ENCODE assay signal across 8 cellular contexts in genomic region chr3:72665701-72666443, GRCh38.
DNase-seq lines count a peak whose midpoint lies in the region; ATAC-seq and TF ChIP-seq lines count a peak whose summit lies in the region.

No MANE protein-coding gene starts in this region.

- no peak overlapping the region for H2BK15ac ChIP-seq in IMR-90 (ENCODE audit: low read depth, low read length)

- H3K9ac ChIP-seq in IMR-90 (ENCODE audit: low read depth, low read length), result no peak overlapping the region

- H3K27me3 Mint-ChIP-seq in CD4-positive, alpha-beta memory T cell, result no peaks in the 10 kb centered on the region
- no peaks in the 10 kb centered on the region for H3K27me3 Mint-ChIP-seq in activated CD4-positive, alpha-beta T cell treated with anti-CD3 and anti-CD28 coated beads for 36 hours
- peaks cover 12% of the 10 kb centered on the region for H3K27me3 Mint-ChIP-seq in nephron progenitor cell (ENCODE audit: low read depth, poor library complexity)

- H3K79me1 ChIP-seq in IMR-90 (ENCODE audit: low read depth in 1 of 2, low read length in 2 of 2), result no peaks in the 10 kb centered on the region

- in situ Hi-C loops in IMR-90 (cut with MboI; ENCODE audit: low sequenced_read_pairs), result no loop called here

- peak overlapping the region in 1 of 7 donors; percentile 36 for H3K27ac Mint-ChIP-seq in CD4-positive, alpha-beta memory T cell
- H3K27ac Mint-ChIP-seq in activated CD4-positive, alpha-beta T cell treated with anti-CD3 and anti-CD28 coated beads for 36 hours, result no peak overlapping the region
- no peak overlapping the region for H3K27ac Mint-ChIP-seq in nephron progenitor cell

- no peak overlapping the region for H3K4ac ChIP-seq in IMR-90 (ENCODE audit: low read depth, low read length)

- H3K56ac ChIP-seq in IMR-90 (ENCODE audit: extremely low read depth, insufficient read depth, low read length), result no peak overlapping the region

- no peaks in the 10 kb centered on the region for H3K4me1 ChIP-seq in CD4-positive, alpha-beta memory T cell (ENCODE audit: insufficient read depth, low read length)
- H3K4me1 ChIP-seq in IMR-90 (ENCODE audit: control insufficient read depth, insufficient read depth, low read length), result no peaks in the 10 kb centered on the region

- H3K4me2 ChIP-seq in IMR-90 (ENCODE audit: low read depth, low read length), result no peak overlapping the region

- no peak overlapping the region for H3K14ac ChIP-seq in IMR-90 (replicated peaks; ENCODE audit: low read depth, low read length)

- H3K27me3 ChIP-seq in CD4-positive, alpha-beta memory T cell (ENCODE audit: insufficient read depth, low read length), result no peaks in the 10 kb centered on the region
- H3K27me3 ChIP-seq in IMR-90 (ENCODE audit: control insufficient read depth, insufficient read depth, low read length), result peaks cover 1% of the 10 kb centered on the region; the same call in 1 of the 2 replicates

- DNase-seq in CD4-positive, alpha-beta memory T cell, result peak in 4 of 5 donors; percentile 45 to 54 (median 48)
- no peak for DNase-seq in IMR-90
- peak; percentile 76 for DNase-seq in activated CD4-positive, alpha-beta T cell treated with anti-CD3 and anti-CD28 coated beads for 36 hours
- DNase-seq in dermis blood vessel endothelial cell, result peak; percentile 64
- DNase-seq in nephron progenitor cell, result peak; percentile 43
- no peak for DNase-seq in NCI-H128 (lab: John Stamatoyannopoulos, UW; ENCODE audit: unreplicated experiment)
- no peak for DNase-seq in Ammon's horn (ENCODE audit: low spot score)

- H3K9me1 ChIP-seq in IMR-90 (ENCODE audit: insufficient read depth, low read length), result no peaks in the 10 kb centered on the region

- H3K18ac ChIP-seq in IMR-90 (ENCODE audit: low read depth, low read length), result no peak overlapping the region

- H3K36me3 Mint-ChIP-seq in CD4-positive, alpha-beta memory T cell, result no peaks in the 10 kb centered on the region
- no peaks in the 10 kb centered on the region for H3K36me3 Mint-ChIP-seq in activated CD4-positive, alpha-beta T cell treated with anti-CD3 and anti-CD28 coated beads for 36 hours (ENCODE audit: low read depth)
- H3K36me3 Mint-ChIP-seq in nephron progenitor cell (ENCODE audit: low read depth), result peaks cover 5% of the 10 kb centered on the region

- no peaks in the 10 kb centered on the region for H4K20me1 ChIP-seq in IMR-90 (ENCODE audit: insufficient read depth, low read length)

- no peak overlapping the region for H4K5ac ChIP-seq in IMR-90 (ENCODE audit: low read depth, low read length)

- H4K8ac ChIP-seq in IMR-90 (ENCODE audit: low read depth in 2 of 2, low read length in 2 of 2), result no peak overlapping the region

- POLR2A ChIA-PET in CD4-positive, alpha-beta memory T cell (lab: Charles Lee; ENCODE audit: partially characterized antibody), result interaction anchor here (0.7 to 0.9 kb wide), 2 partner anchors 156 to 157 kb away, joined by 3 to 5 read pairs; no protein-coding TSS in a partner anchor
- POLR2A ChIA-PET in IMR-90 (lab: Charles Lee; ENCODE audit: unreplicated experiment), result no interaction called here
- POLR2A ChIA-PET in activated CD4-positive, alpha-beta T cell treated with anti-CD3 and anti-CD28 coated beads for 36 hours (lab: Charles Lee), result interaction anchor here (0.6 kb wide), 1 partner anchor 10 kb away, joined by 3 read pairs; no protein-coding TSS in a partner anchor

- no peaks in the 10 kb centered on the region for H3K4me1 Mint-ChIP-seq in CD4-positive, alpha-beta memory T cell
- peaks cover 3% of the 10 kb centered on the region for H3K4me1 Mint-ChIP-seq in activated CD4-positive, alpha-beta T cell treated with anti-CD3 and anti-CD28 coated beads for 36 hours
- H3K4me1 Mint-ChIP-seq in nephron progenitor cell, result peaks cover 38% of the 10 kb centered on the region

- no peaks in the 10 kb centered on the region for H3K9me3 Mint-ChIP-seq in CD4-positive, alpha-beta memory T cell
- H3K9me3 Mint-ChIP-seq in activated CD4-positive, alpha-beta T cell treated with anti-CD3 and anti-CD28 coated beads for 36 hours (ENCODE audit: low read depth), result no peaks in the 10 kb centered on the region
- H3K9me3 Mint-ChIP-seq in nephron progenitor cell, result peaks cover 12% of the 10 kb centered on the region

- no peak overlapping the region for H3K23ac ChIP-seq in IMR-90 (ENCODE audit: low read depth, low read length)

- TF ChIP-seq RAD21 in IMR-90 (IDR thresholded peaks at IDR 0.05; ENCODE audit: low read length), result peak; percentile 32; the same call in 1 of the 2 replicates

- no peak overlapping the region for H3K4me3 Mint-ChIP-seq in CD4-positive, alpha-beta memory T cell
- H3K4me3 Mint-ChIP-seq in activated CD4-positive, alpha-beta T cell treated with anti-CD3 and anti-CD28 coated beads for 36 hours, result no peak overlapping the region
- no peak overlapping the region for H3K4me3 Mint-ChIP-seq in nephron progenitor cell

- no peak overlapping the region for H3K4me3 ChIP-seq in CD4-positive, alpha-beta memory T cell (ENCODE audit: low read length in 2 of 2)
- H3K4me3 ChIP-seq in IMR-90 (ENCODE audit: insufficient read depth, low read depth, low read length), result no peak overlapping the region

- no peak overlapping the region for H2BK5ac ChIP-seq in IMR-90 (ENCODE audit: low read depth, low read length, poor library complexity, severe bottlenecking)

- H3K36me3 ChIP-seq in CD4-positive, alpha-beta memory T cell (ENCODE audit: insufficient read depth, low read length), result no peaks in the 10 kb centered on the region
- no peaks in the 10 kb centered on the region for H3K36me3 ChIP-seq in IMR-90 (ENCODE audit: control insufficient read depth, insufficient read depth, low read length)

- ATAC-seq in IMR-90 (ENCODE audit: low read depth), result no peak
- ATAC-seq in activated CD4-positive, alpha-beta T cell treated with anti-CD3 and anti-CD28 coated beads for 36 hours, result peak; percentile 81
- ATAC-seq in HG03342 (IDR thresholded peaks at IDR 0.05; ENCODE audit: unreplicated experiment), result no peak

- BruUV-seq in IMR-90 (replicated peaks; lab: Mats Ljungman, UMichigan), result no TSS peak

- no peak overlapping the region for H2AK9ac ChIP-seq in IMR-90 (replicated peaks; ENCODE audit: low read depth, low read length, poor library complexity)

- TF ChIP-seq POLR2A in IMR-90 (IDR thresholded peaks at IDR 0.05; ENCODE audit: low read depth, low read length), result no peak

- intact Hi-C loops in CD4-positive, alpha-beta memory T cell (cut with micrococcal nuclease), result loop anchor here (1.0 to 5.0 kb wide), 4 partner anchors 91 to 791 kb away; no protein-coding TSS in a partner anchor
- intact Hi-C loops in IMR-90 (cut with micrococcal nuclease), result loop anchor here (2.0 to 5.0 kb wide), 2 partner anchors 155 to 266 kb away; no protein-coding TSS in a partner anchor
- intact Hi-C loops in activated CD4-positive, alpha-beta T cell treated with anti-CD3 and anti-CD28 coated beads for 36 hours (cut with DNase I, micrococcal nuclease), result loop anchor here (1.0 to 10.0 kb wide), 5 partner anchors 156 to 421 kb away; no protein-coding TSS in a partner anchor

- dilution Hi-C loops in IMR-90 (cut with HindIII; ENCODE audit: low sequenced_read_pairs, unreplicated experiment), result no loop called here

- H2BK20ac ChIP-seq in IMR-90 (ENCODE audit: low read depth, low read length), result no peak overlapping the region

- CTCF ChIA-PET in CD4-positive, alpha-beta memory T cell (lab: Charles Lee; ENCODE audit: partially characterized antibody), result interaction anchor here (0.6 to 10.7 kb wide), 64 partner anchors 9 to 1465 kb away, joined by 3 to 438 read pairs (median 5); partner anchors contain the start of gene SHQ1
- CTCF ChIA-PET in IMR-90 (lab: Yijun Ruan, JAX), result interaction anchor here (0.7 to 1.4 kb wide), 3 partner anchors 13 to 369 kb away, joined by 3 read pairs; no protein-coding TSS in a partner anchor
- CTCF ChIA-PET in activated CD4-positive, alpha-beta T cell treated with anti-CD3 and anti-CD28 coated beads for 36 hours (lab: Charles Lee), result interaction anchor here (0.6 to 4.0 kb wide), 33 partner anchors 9 to 791 kb away, joined by 3 to 59 read pairs (median 4); partner anchors contain the start of gene SHQ1

- no peaks in the 10 kb centered on the region for H3K9me3 ChIP-seq in CD4-positive, alpha-beta memory T cell (ENCODE audit: control insufficient read depth in 1 of 2, low read length in 2 of 2)
- no peaks in the 10 kb centered on the region for H3K9me3 ChIP-seq in IMR-90 (ENCODE audit: control insufficient read depth, insufficient read depth, low read length)

- no CpG with 5 or more reads among the region's 13 CpGs for WGBS in IMR-90 (ENCODE audit: extremely low coverage in 2 of 2, insufficient read length in 1 of 2), 2 experiments

- H2AK5ac ChIP-seq in IMR-90 (ENCODE audit: low read depth, low read length), result no peak overlapping the region

- TF ChIP-seq CTCF in IMR-90 (conservative IDR thresholded peaks at IDR 0.05; ENCODE audit: low read depth, low read length) (peak; percentile 38), nephron progenitor cell (IDR thresholded peaks at IDR 0.05) (peak; percentile 40)

- no peak overlapping the region for H2AFZ ChIP-seq in IMR-90 (replicated peaks; ENCODE audit: low read length, poor library complexity)

- no peak overlapping the region for H4K91ac ChIP-seq in IMR-90 (ENCODE audit: insufficient read depth, low read depth, low read length)

- no peak overlapping the region for H2BK120ac ChIP-seq in IMR-90 (ENCODE audit: low read depth, low read length)

- H3K27ac ChIP-seq in CD4-positive, alpha-beta memory T cell (ENCODE audit: low read depth, low read length), result no peak overlapping the region
- H3K27ac ChIP-seq in IMR-90 (ENCODE audit: insufficient read depth, low read length), result no peak overlapping the region

TF ChIP-seq in IMR-90, 13 proteins besides CTCF, POLR2A, EP300 and RAD21 (continues in another document):
- TF ChIP-seq USF2 (IDR thresholded peaks at IDR 0.05; ENCODE audit: low read depth, low read length) (no peak), MAFK (IDR thresholded peaks at IDR 0.05; ENCODE audit: low read depth, low read length) (no peak), CHD1 (IDR thresholded peaks at IDR 0.05; ENCODE audit: low read depth, low read length) (no peak), MXI1 (IDR thresholded peaks at IDR 0.05; ENCODE audit: borderline replicate concordance, low read depth, low read length) (no peak), SMC3 (IDR thresholded peaks at IDR 0.05; ENCODE audit: low read depth, low read length) (peak; percentile 25; the same call in 1 of the 2 replicates)

Comparison
In these comparisons a context has a peak if more than half of its experiments do, and no peak if none do; other contexts are left out.
1. DNase-seq: peak in CD4-positive, alpha-beta memory T cell (4 of 5), activated CD4-positive, alpha-beta T cell treated with anti-CD3 and anti-CD28 coated beads for 36 hours (single experiment), dermis blood vessel endothelial cell (single experiment) and nephron progenitor cell (single experiment); none in IMR-90 (single experiment), NCI-H128 (single experiment) and Ammon's horn (single experiment).